Comparison of ENCODE assay signal across 26 cellular contexts in genomic region chr6:43188426-43188825, GRCh38. TPM values are rescaled to one million over a fixed set of nuclear protein-coding genes. Genes with fewer than 3 reads are reported as not detected.
"Had no signal": no experiment of that assay in that cellular context is flagged by ENCODE, and none has a peak within 500 bp of the region (broad histone marks: within the 10 kb centered on the region; RNA-seq: fewer than 3 reads in every experiment).

No MANE protein-coding gene starts in this region.

- DNase-seq: activated B cell treated with CpG ODN at 0.5 μM for 24 hours; activated CD4-positive, alpha-beta T cell treated with anti-CD3 and anti-CD28 coated beads for 1 hour; activated CD4-positive, alpha-beta T cell treated with anti-CD3 and anti-CD28 coated beads, Interleukin-2, amount 10 ng/mL, durations not matched to agents 24 days and 14 days; activated CD4-positive, alpha-beta T cell treated with anti-CD3 and anti-CD28 coated beads, Interleukin-2, amount 50 U/mL, for 48 hours; activated CD8-positive, alpha-beta memory T cell treated with anti-CD3 and anti-CD28 coated beads, Interleukin-2, amount 10 ng/mL, durations not matched to agents 7 days and 5 days; activated T-cell treated with anti-CD3 and anti-CD28 coated beads for 4 hours; MG63; MV-4-11; NCI-H1105; NCI-H1436; NCI-H1694 treated with DMSO at 0.1 percent for 48 hours; NCI-H2029 treated with DMSO at 0.1 percent for 48 hours; NCI-H345; NCI-H510A; NCI-H526 treated with DMSO at 0.1 percent for 48 hours; NCI-H82; Right ventricle myocardium superior; SW 1271 had no signal

- H3K4me2 ChIP-seq: KMS-11 had no signal

- H3K27me3 ChIP-seq: MG63, SJSA1 had no signal

- H3K27ac Mint-ChIP-seq: activated B cell treated with CpG ODN at 0.5 μM for 24 hours; activated CD4-positive, alpha-beta T cell treated with anti-CD3 and anti-CD28 coated beads, Interleukin-2, amount 10 ng/mL, durations not matched to agents 24 days and 14 days; activated CD8-positive, alpha-beta memory T cell treated with anti-CD3 and anti-CD28 coated beads, Interleukin-2, amount 10 ng/mL, durations not matched to agents 7 days and 5 days had no signal

- H3K27me3 Mint-ChIP-seq: activated B cell treated with CpG ODN at 0.5 μM for 24 hours; activated CD4-positive, alpha-beta T cell treated with anti-CD3 and anti-CD28 coated beads, Interleukin-2, amount 10 ng/mL, durations not matched to agents 24 days and 14 days; activated CD8-positive, alpha-beta memory T cell treated with anti-CD3 and anti-CD28 coated beads, Interleukin-2, amount 10 ng/mL, durations not matched to agents 7 days and 5 days; central memory CD8-positive, alpha-beta T cell had no signal

- ATAC-seq: activated CD8-positive, alpha-beta memory T cell treated with anti-CD3 and anti-CD28 coated beads, Interleukin-2, amount 10 ng/mL, durations not matched to agents 7 days and 5 days; activated naive CD4-positive, alpha-beta T cell treated with anti-CD3 and anti-CD28 coated beads, Interleukin-2, amount 50 U/mL, for 72 hours; SK-N-SH treated with all-trans-retinoic acid at 6 μM for 48 hours had no signal

- H3K9me3 ChIP-seq: MG63, SJSA1 had no signal

- H3K9me3 Mint-ChIP-seq: activated B cell treated with CpG ODN at 0.5 μM for 24 hours; activated CD4-positive, alpha-beta T cell treated with anti-CD3 and anti-CD28 coated beads, Interleukin-2, amount 10 ng/mL, durations not matched to agents 24 days and 14 days; activated naive CD4-positive, alpha-beta T cell treated with anti-CD3 and anti-CD28 coated beads, Interleukin-2, amount 50 U/mL, for 72 hours; central memory CD8-positive, alpha-beta T cell had no signal

- H3K9ac ChIP-seq: KMS-11 had no signal

- H3K4me3 ChIP-seq: MG63, SJSA1 had no signal

- H3K27ac ChIP-seq: KMS-11, SJSA1 had no signal

- H3K4me3 Mint-ChIP-seq: activated B cell treated with CpG ODN at 0.5 μM for 24 hours; activated CD4-positive, alpha-beta T cell treated with anti-CD3 and anti-CD28 coated beads, Interleukin-2, amount 10 ng/mL, durations not matched to agents 24 days and 14 days; activated CD8-positive, alpha-beta memory T cell treated with anti-CD3 and anti-CD28 coated beads, Interleukin-2, amount 10 ng/mL, durations not matched to agents 7 days and 5 days; central memory CD8-positive, alpha-beta T cell had no signal

- H3K36me3 ChIP-seq: MG63 had no signal

RNA-seq across cellular contexts. Expression of gene TTBK1, which starts 54.9 kb away (rescaled TPM):
- total RNA-seq: bronchial epithelial cell, RPMI7951, SJSA1 had no signal
- polyA plus RNA-seq: aorta had no signal
